ENCODE assay signal across 10 cellular contexts in the genomic region with DNA sequence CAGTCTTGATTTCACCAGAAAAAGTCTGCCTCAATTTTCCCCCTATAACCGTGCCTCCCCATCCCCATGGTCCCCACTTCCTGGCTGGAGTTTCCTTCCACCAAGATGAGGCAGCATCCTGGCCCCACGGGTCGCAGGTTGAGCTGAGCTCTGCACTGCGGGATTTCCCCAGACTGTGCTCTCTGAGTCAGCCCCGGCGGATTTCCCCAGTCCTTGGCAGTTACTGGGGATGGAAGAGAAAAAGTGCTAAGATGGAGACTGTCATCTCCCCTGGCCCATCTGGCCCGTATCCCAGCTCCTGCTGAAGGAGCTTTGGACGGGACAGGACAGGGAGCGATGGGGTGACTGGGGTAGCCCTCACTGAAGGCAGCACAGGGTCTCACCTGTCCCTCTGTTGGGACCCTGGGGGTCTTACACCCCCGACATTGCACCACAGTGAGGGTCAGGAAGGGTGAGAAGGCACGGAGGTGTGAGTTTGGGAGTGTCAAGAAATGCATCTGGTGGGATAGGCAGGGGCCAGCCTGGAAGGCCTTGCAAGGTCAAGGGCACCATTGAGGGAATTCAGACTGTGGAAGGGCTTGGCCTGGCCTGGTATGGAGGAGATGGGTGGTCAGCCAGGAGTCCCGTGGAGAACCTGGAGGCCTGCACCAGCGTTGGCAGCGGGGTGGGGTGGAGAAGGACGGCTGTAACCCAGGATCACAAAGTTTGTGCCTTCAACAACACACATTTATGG. TPM values are rescaled to one million over a fixed set of nuclear protein-coding genes. Genes with fewer than 3 reads are reported as not detected.
A peak's percentile ranks its signal among the peaks of the same experiment; 100 is the strongest.
DNase-seq lines count a peak whose midpoint lies in the region; ATAC-seq lines count a peak whose summit lies in the region.
"Had no signal": no experiment of that assay in that cellular context is flagged by ENCODE, and none has a peak within 500 bp of the region (broad histone marks: within the 10 kb centered on the region; RNA-seq: fewer than 3 reads in every experiment).

No MANE protein-coding gene starts in this region.

- DNase-seq in activated CD4-positive, alpha-beta T cell treated with anti-CD3 and anti-CD28 coated beads for 48 hours: peak; percentile 81
- DNase-seq in fibroblast of peridontal ligament (ENCODE audit: extremely low read depth) (peak; percentile 1), DMS53 treated with DMSO at 0.1 percent for 48 hours (lab: John Stamatoyannopoulos, UW; ENCODE audit: unreplicated experiment) (no peak), occipital lobe (lab: John Stamatoyannopoulos, UW) (no peak), HT-29 (ENCODE audit: low spot score) (no peak), hepatic stellate cell (ENCODE audit: low spot score) (no peak)
- peak; percentile 22 for DNase-seq in stimulated activated CD8-positive, alpha-beta memory T cell treated with anti-CD3 and anti-CD28 coated beads, Interleukin-12 subunit alpha, Interleukin-12 subunit beta, amount 100 ng/mL, for 24 hours (ENCODE audit: extremely low read depth)

- ATAC-seq in GM21786 (IDR thresholded peaks at IDR 0.05; ENCODE audit: unreplicated experiment): peak; percentile 47
- ATAC-seq: T-cell had no signal

RNA-seq across cellular contexts. Expression of gene NADSYN1, which starts 36.5 kb away (rescaled TPM):
- 22.0 TPM for total RNA-seq in occipital lobe
- 177 and 204 TPM in 2 replicates for total RNA-seq in HT-29 (2014; rRNA removed; shearing (Covaris generic))

RNA-seq across cellular contexts. Expression of gene KRTAP5-7, which starts 37.6 kb away (rescaled TPM):
- not detected for total RNA-seq in occipital lobe
- not detected in 2 replicates for total RNA-seq in HT-29 (2014; rRNA removed; shearing (Covaris generic))
- total RNA-seq: K562, T-cell had no signal

RNA-seq across cellular contexts. Expression of gene DHCR7, which starts 41.3 kb away (rescaled TPM):
- total RNA-seq in occipital lobe: 24.2 TPM
- total RNA-seq in HT-29 (2014; rRNA removed; shearing (Covaris generic)): 369 and 407 TPM in 2 replicates

RNA-seq across cellular contexts. Expression of gene KRTAP5-8, which starts 48.3 kb away (rescaled TPM):
- total RNA-seq in occipital lobe: 0.31 TPM
- total RNA-seq in HT-29 (2014; rRNA removed; shearing (Covaris generic)): not detected in 2 replicates
- total RNA-seq: K562, T-cell had no signal

RNA-seq across cellular contexts. Expression of gene KRTAP5-9, which starts 58.7 kb away (rescaled TPM):
- total RNA-seq in occipital lobe: not detected
- total RNA-seq in HT-29 (2014; rRNA removed; shearing (Covaris generic)): not detected in 2 replicates
- total RNA-seq: K562 had no signal

Comparison
In these comparisons a context has a peak if more than half of its experiments do, and no peak if none do; other contexts are left out.
1. DNase-seq: peak in activated CD4-positive, alpha-beta T cell treated with anti-CD3 and anti-CD28 coated beads for 48 hours (single experiment), fibroblast of peridontal ligament (single experiment) and stimulated activated CD8-positive, alpha-beta memory T cell treated with anti-CD3 and anti-CD28 coated beads, Interleukin-12 subunit alpha, Interleukin-12 subunit beta, amount 100 ng/mL, for 24 hours (single experiment); none in DMS53 treated with DMSO at 0.1 percent for 48 hours (single experiment), occipital lobe (single experiment), HT-29 (single experiment) and hepatic stellate cell (single experiment).
2. RNA of gene DHCR7, which starts 41.3 kb away (total RNA-seq): 369 to 407 TPM in HT-29; 24.2 TPM in occipital lobe (single experiment); every median in the first group is over 10 times any median in the second.